Comparison of ENCODE assay signal across 2 cellular contexts in genomic region chr6:141594874-141595273, GRCh38.
TF ChIP-seq lines count a peak whose summit lies in the region.

No MANE protein-coding gene starts in this region.

TF ChIP-seq in SK-N-SH, 30 proteins besides CTCF, POLR2A, EP300 and RAD21 (continued from another document):
- no peak for TF ChIP-seq ZBTB33 (IDR thresholded peaks at IDR 0.05; ENCODE audit: borderline replicate concordance, low read depth)
- no peak for TF ChIP-seq CHD2 (IDR thresholded peaks at IDR 0.05; ENCODE audit: low read length, partially characterized antibody)
- no peak for TF ChIP-seq USF2 (IDR thresholded peaks at IDR 0.05; ENCODE audit: borderline replicate concordance, low read depth, low read length)
- no peak for TF ChIP-seq FOSL2 (IDR thresholded peaks at IDR 0.05; ENCODE audit: borderline replicate concordance, low read depth)
- TF ChIP-seq TCF12 (IDR thresholded peaks at IDR 0.05) = no peak
- TF ChIP-seq RFX5 (IDR thresholded peaks at IDR 0.05; ENCODE audit: low read length) = no peak
- TF ChIP-seq YY1 (IDR thresholded peaks at IDR 0.05; ENCODE audit: low read depth) = no peak
- no peak for TF ChIP-seq RCOR1 (IDR thresholded peaks at IDR 0.05; ENCODE audit: low read length)
- TF ChIP-seq FOXJ3 (CRISPR knock-in tag; IDR thresholded peaks at IDR 0.05) = no peak
- TF ChIP-seq TEAD4 (IDR thresholded peaks at IDR 0.05; ENCODE audit: borderline replicate concordance, insufficient read depth) = no peak
- no peak for TF ChIP-seq EZH2phosphoT487 (IDR thresholded peaks at IDR 0.05; ENCODE audit: borderline replicate concordance, low read depth)
- no peak for TF ChIP-seq RXRA (IDR thresholded peaks at IDR 0.05; ENCODE audit: borderline replicate concordance, low read depth)
- no peak for TF ChIP-seq SMC3 (IDR thresholded peaks at IDR 0.05; ENCODE audit: low read depth, low read length)
- TF ChIP-seq SIN3A (IDR thresholded peaks at IDR 0.05; ENCODE audit: borderline replicate concordance, low read depth, low read length) = no peak
- TF ChIP-seq MXI1 (IDR thresholded peaks at IDR 0.05; ENCODE audit: low read depth, low read length) = no peak

TF ChIP-seq in SK-N-SH treated with all-trans-retinoic acid at 6 μM for 48 hours, 23 proteins besides CTCF, POLR2A, EP300 and RAD21 (continued from another document):
- TF ChIP-seq PATZ1 (CRISPR knock-in tag; IDR thresholded peaks at IDR 0.05; ENCODE audit: borderline replicate concordance) = no peak
- no peak for TF ChIP-seq TSHZ2 (CRISPR knock-in tag; IDR thresholded peaks at IDR 0.05)
- TF ChIP-seq ZC3H10 (CRISPR knock-in tag; IDR thresholded peaks at IDR 0.05) = no peak
- no peak for TF ChIP-seq ISL1 (CRISPR knock-in tag; IDR thresholded peaks at IDR 0.05)
- TF ChIP-seq CSDC2 (CRISPR knock-in tag; IDR thresholded peaks at IDR 0.05) = no peak
- no peak for TF ChIP-seq ZFP3 (CRISPR knock-in tag; IDR thresholded peaks at IDR 0.05)
- TF ChIP-seq ZFP30 (CRISPR knock-in tag; IDR thresholded peaks at IDR 0.05) = no peak
- no peak for TF ChIP-seq ESRRG (CRISPR knock-in tag; IDR thresholded peaks at IDR 0.05)
- no peak for TF ChIP-seq OSR1 (CRISPR knock-in tag; IDR thresholded peaks at IDR 0.05)
- no peak for TF ChIP-seq TOX (CRISPR knock-in tag; IDR thresholded peaks at IDR 0.05; ENCODE audit: borderline replicate concordance)
- TF ChIP-seq CSRNP3 (CRISPR knock-in tag; IDR thresholded peaks at IDR 0.05) = no peak
- TF ChIP-seq PPARA (CRISPR knock-in tag; IDR thresholded peaks at IDR 0.05; ENCODE audit: borderline replicate concordance) = no peak
- TF ChIP-seq ZNF565 (CRISPR knock-in tag; conservative IDR thresholded peaks at IDR 0.05; ENCODE audit: low read depth) = no peak
- TF ChIP-seq SNAI2 (CRISPR knock-in tag; IDR thresholded peaks at IDR 0.05) = no peak
